8 cellular contexts compared by ENCODE assay signal in genomic region chr13:50594276-50594970, GRCh38.
DNase-seq lines count a peak whose midpoint lies in the region; ATAC-seq and TF ChIP-seq lines count a peak whose summit lies in the region.

No MANE protein-coding gene starts in this region.

- no peak for TF ChIP-seq CTCF in OCI-LY7 (conservative IDR thresholded peaks at IDR 0.05; ENCODE audit: low read length)

- H3K4me1 ChIP-seq in OCI-LY7 (ENCODE audit: insufficient read depth, low read length, poor library complexity, severe bottlenecking) (peaks cover 84% of the 10 kb centered on the region), aorta (ENCODE audit: control insufficient read depth in 1 of 2, insufficient read depth in 2 of 2, low read length in 2 of 2) (no peaks in the 10 kb centered on the region)

- no peaks in the 10 kb centered on the region for H3K9me3 Mint-ChIP-seq in activated naive CD4-positive, alpha-beta T cell treated with anti-CD3 and anti-CD28 coated beads for 36 hours
- peaks cover 3% of the 10 kb centered on the region for H3K9me3 Mint-ChIP-seq in memory B cell

- H3K27ac ChIP-seq in OCI-LY7 (ENCODE audit: low read depth, low read length, poor library complexity, severe bottlenecking) (peak overlapping the region; percentile 98), aorta (ENCODE audit: low read depth in 1 of 2, low read length in 2 of 2) (no peak overlapping the region)

- no peaks in the 10 kb centered on the region for H3K27me3 Mint-ChIP-seq in activated naive CD4-positive, alpha-beta T cell treated with anti-CD3 and anti-CD28 coated beads for 36 hours (ENCODE audit: low read depth)
- no peaks in the 10 kb centered on the region for H3K27me3 Mint-ChIP-seq in memory B cell

- WGBS in aorta, 2 donors: 85 to 89% methylated on average over 9 to 10 of the region's 10 CpGs

- H3K36me3 Mint-ChIP-seq in activated naive CD4-positive, alpha-beta T cell treated with anti-CD3 and anti-CD28 coated beads for 36 hours (ENCODE audit: low read depth): no peaks in the 10 kb centered on the region
- peaks cover 4% of the 10 kb centered on the region for H3K36me3 Mint-ChIP-seq in memory B cell

- H3K36me3 ChIP-seq in OCI-LY7 (ENCODE audit: insufficient read depth, low read length) (no peaks in the 10 kb centered on the region), aorta (ENCODE audit: control insufficient read depth in 1 of 2, insufficient read depth in 2 of 2, low read length in 1 of 2) (no peaks in the 10 kb centered on the region)

- peak overlapping the region; percentile 86; the same call in 1 of the 2 replicates for H2AFZ ChIP-seq in OCI-LY7 (ENCODE audit: low read length)

- peak overlapping the region; percentile 50 for H3K4me3 ChIP-seq in OCI-LY7 (ENCODE audit: low read depth, low read length, poor library complexity, severe bottlenecking)
- H3K4me3 ChIP-seq in aorta (ENCODE audit: low read length in 2 of 2): no peak overlapping the region

- H3K27me3 ChIP-seq in aorta (ENCODE audit: control insufficient read depth in 1 of 2, insufficient read depth in 2 of 2, low read length in 1 of 2): no peaks in the 10 kb centered on the region

- H3K4me3 Mint-ChIP-seq in activated naive CD4-positive, alpha-beta T cell treated with anti-CD3 and anti-CD28 coated beads for 36 hours: peak overlapping the region; percentile 36
- H3K4me3 Mint-ChIP-seq in memory B cell: peak overlapping the region; percentile 65

- CTCF ChIA-PET in activated naive CD4-positive, alpha-beta T cell treated with anti-CD3 and anti-CD28 coated beads for 36 hours (lab: Charles Lee): interaction anchor here (0.6 to 1.6 kb wide), 2 partner anchors 18 to 317 kb away, joined by 3 to 4 read pairs; no protein-coding TSS in a partner anchor
- CTCF ChIA-PET in OCI-LY7 (lab: Charles Lee; ENCODE audit: unreplicated experiment): interaction anchor here (0.8 kb wide), 1 partner anchor 317 kb away, joined by 3 read pairs; no protein-coding TSS in a partner anchor

- peak; percentile 83 for ATAC-seq in HG02973 (IDR thresholded peaks at IDR 0.05; ENCODE audit: unreplicated experiment)
- peak; percentile 85 for ATAC-seq in memory B cell (ENCODE audit: low read depth)
- ATAC-seq in aorta (ENCODE audit: low FRiP score): no peak

- no peaks in the 10 kb centered on the region for H3K9me2 ChIP-seq in OCI-LY7 (ENCODE audit: insufficient read depth, low read length)

- peaks cover 30% of the 10 kb centered on the region for H3K4me1 Mint-ChIP-seq in activated naive CD4-positive, alpha-beta T cell treated with anti-CD3 and anti-CD28 coated beads for 36 hours (ENCODE audit: low read depth)
- peaks cover 60% of the 10 kb centered on the region for H3K4me1 Mint-ChIP-seq in memory B cell

- DNase-seq in activated naive CD4-positive, alpha-beta T cell treated with anti-CD3 and anti-CD28 coated beads for 36 hours: peak; percentile 64
- no peak for DNase-seq in activated naive CD4-positive, alpha-beta T cell treated with Interleukin-2 at 50 U/mL for 16 hours
- peak; percentile 98 for DNase-seq in OCI-LY7 (ENCODE audit: low spot score)
- DNase-seq in memory B cell (ENCODE audit: low spot score in 2 of 2): peak; percentile 25 to 52
- no peak for DNase-seq in NCI-H2081 treated with DMSO at 0.1 percent for 48 hours (lab: John Stamatoyannopoulos, UW)
- DNase-seq in aorta: no peak
- DNase-seq in DMS79 treated with DMSO at 0.1 percent for 48 hours (lab: John Stamatoyannopoulos, UW): no peak

- H3K4me2 ChIP-seq in OCI-LY7 (ENCODE audit: low read length): peak overlapping the region; percentile 83

- no TSS peak for BruUV-seq in OCI-LY7 (replicated peaks; lab: Mats Ljungman, UMichigan)

- POLR2A ChIA-PET in OCI-LY7 (lab: Charles Lee): interaction anchor here (1.0 to 1.4 kb wide), 3 partner anchors 80 to 318 kb away, joined by 3 to 7 read pairs (median 4); no protein-coding TSS in a partner anchor

- no peaks in the 10 kb centered on the region for H3K9me3 ChIP-seq in OCI-LY7 (ENCODE audit: low read length)
- no peaks in the 10 kb centered on the region for H3K9me3 ChIP-seq in aorta (ENCODE audit: control insufficient read depth, low read length)

- peak overlapping the region; percentile 10 for H3K27ac Mint-ChIP-seq in activated naive CD4-positive, alpha-beta T cell treated with anti-CD3 and anti-CD28 coated beads for 36 hours
- peak overlapping the region; percentile 81 for H3K27ac Mint-ChIP-seq in memory B cell

- no peaks in the 10 kb centered on the region for H4K20me1 ChIP-seq in OCI-LY7 (ENCODE audit: insufficient read depth, low read length)

- intact Hi-C loops in activated naive CD4-positive, alpha-beta T cell treated with anti-CD3 and anti-CD28 coated beads for 36 hours (cut with micrococcal nuclease): loop anchor here (5.0 kb wide), 2 partner anchors 318 to 597 kb away; partner anchors contain the start of gene TRIM13
- intact Hi-C loops in OCI-LY7 (cut with micrococcal nuclease; ENCODE audit: unreplicated experiment) (loop anchor here (1.0 to 10.0 kb wide), 9 partner anchors 67 to 1230 kb away; partner anchors contain the start of gene TRIM13), aorta (cut with DNase I) (no loop called here)

- H3K79me2 ChIP-seq in OCI-LY7 (ENCODE audit: insufficient read depth, low read depth, low read length): no peaks in the 10 kb centered on the region

Comparison
In these comparisons a context has a peak if more than half of its experiments do, and no peak if none do; other contexts are left out.
1. DNase-seq: peak in activated naive CD4-positive, alpha-beta T cell treated with anti-CD3 and anti-CD28 coated beads for 36 hours (single experiment), OCI-LY7 (single experiment) and memory B cell (2 of 2); none in activated naive CD4-positive, alpha-beta T cell treated with Interleukin-2 at 50 U/mL for 16 hours (single experiment), NCI-H2081 treated with DMSO at 0.1 percent for 48 hours (single experiment), aorta (0 of 2) and DMS79 treated with DMSO at 0.1 percent for 48 hours (single experiment).
2. intact Hi-C loops: an anchor here in activated naive CD4-positive, alpha-beta T cell treated with anti-CD3 and anti-CD28 coated beads for 36 hours (5.0 kb wide) and OCI-LY7 (1.0 to 10.0 kb wide); none called in aorta.